1 cellular context compared by ENCODE assay signal in genomic region chr3:45995370-45996192, GRCh38.
TF ChIP-seq lines count a peak whose summit lies in the region.

TSS of gene FYCO1 (minus strand) at chr3:45995824. CDS start at chr3:45984910, 10,914 bp downstream.

TF ChIP-seq in K562, 482 proteins besides CTCF, POLR2A, EP300 and RAD21 (continued from another document and continues in another):
- TF ChIP-seq ATF6 (CRISPR knock-in tag; IDR thresholded peaks at IDR 0.05) (no peak), TFAP4 (CRISPR knock-in tag; IDR thresholded peaks at IDR 0.05; ENCODE audit: borderline replicate concordance) (peak; percentile 88), TCF7 (IDR thresholded peaks at IDR 0.05; ENCODE audit: borderline replicate concordance) (0 out of 2 replicates have a peak, but pooled peaks have one; percentile 7), MITF (IDR thresholded peaks at IDR 0.05) (peak; percentile 48; the same call in 1 of the 2 replicates), TBP (optimal IDR thresholded peaks at IDR 0.05; ENCODE audit: low read depth, low read length) (peak; percentile 83), NCOA2 (IDR thresholded peaks at IDR 0.05; ENCODE audit: partially characterized antibody in 2 of 2) (no peak), RREB1 (CRISPR knock-in tag; IDR thresholded peaks at IDR 0.05) (no peak), ATF3 (IDR thresholded peaks at IDR 0.05) (no peak), ATF3 (CRISPR knock-in tag; conservative IDR thresholded peaks at IDR 0.05) (no peak), ARID3B (CRISPR knock-in tag; IDR thresholded peaks at IDR 0.05; ENCODE audit: borderline replicate concordance) (no peak), PBX2 (CRISPR knock-in tag; IDR thresholded peaks at IDR 0.05; ENCODE audit: low read depth) (no peak), PBX2 (tag; conservative IDR thresholded peaks at IDR 0.05; ENCODE audit: low read depth) (no peak), ZNF23 (CRISPR knock-in tag; IDR thresholded peaks at IDR 0.05) (no peak), ZNF124 (CRISPR knock-in tag; IDR thresholded peaks at IDR 0.05) (no peak), DMBX1 (CRISPR knock-in tag; IDR thresholded peaks at IDR 0.05; ENCODE audit: borderline replicate concordance) (peak; percentile 64; the same call in 1 of the 2 replicates), HOMEZ (CRISPR knock-in tag; IDR thresholded peaks at IDR 0.05) (no peak), ZNF592 (IDR thresholded peaks at IDR 0.05) (peak; percentile 76), USF1 (CRISPR knock-in tag; IDR thresholded peaks at IDR 0.05) (0 out of 2 replicates have a peak, but pooled peaks have one; percentile 23), SETDB1 (IDR thresholded peaks at IDR 0.05; ENCODE audit: low read length) (no peak), TAF7 (tag; IDR thresholded peaks at IDR 0.05) (peak; percentile 63), ZC3H11A (IDR thresholded peaks at IDR 0.05; ENCODE audit: low read depth, low read length) (no peak), ZNF140 (CRISPR knock-in tag; IDR thresholded peaks at IDR 0.05) (no peak), SRF (CRISPR knock-in tag; IDR thresholded peaks at IDR 0.05) (peak in 1 of 2 experiments; percentile 60; a peak in 1 of 4 replicates), NR0B1 (IDR thresholded peaks at IDR 0.05; ENCODE audit: partially characterized antibody) (no peak)
